In genomic region chr19:31985001-31985605, GRCh38 we compare ENCODE assay signal across 21 cellular contexts.
"Had no signal": no experiment of that assay in that cellular context is flagged by ENCODE, and none has a peak within 500 bp of the region (broad histone marks: within the 10 kb centered on the region; RNA-seq: fewer than 3 reads in every experiment).

No MANE protein-coding gene starts in this region.

- H3K9me3 ChIP-seq: MG63, SJSA1 had no signal

- DNase-seq: IMR-90, Karpas-422, KG1, MG63, NCI-H1092, NCI-H1105 treated with DMSO at 0.1 percent for 48 hours, NCI-H1417 treated with DMSO at 0.1 percent for 48 hours, NCI-H146, NCI-H1694 treated with DMSO at 0.1 percent for 48 hours, NCI-H1930, NCI-H2081, NCI-H2107, NCI-H2227 treated with DMSO at 0.1 percent for 48 hours, NCI-H524 treated with DMSO at 0.1 percent for 48 hours, NCI-H69, NCI-H774, Right ventricle myocardium superior, RPMI8226, SIG-M5 had no signal

- H3K4me1 ChIP-seq: SJSA1 had no signal

- H3K27ac ChIP-seq: SJSA1, SK-N-MC had no signal

- H3K36me3 ChIP-seq: MG63, SJSA1 had no signal

- H3K4me3 ChIP-seq: MG63, SJSA1, SK-N-MC had no signal

- H3K27me3 ChIP-seq: MG63, SJSA1 had no signal
